ENCODE assay signal across 23 cellular contexts in the genomic region with DNA sequence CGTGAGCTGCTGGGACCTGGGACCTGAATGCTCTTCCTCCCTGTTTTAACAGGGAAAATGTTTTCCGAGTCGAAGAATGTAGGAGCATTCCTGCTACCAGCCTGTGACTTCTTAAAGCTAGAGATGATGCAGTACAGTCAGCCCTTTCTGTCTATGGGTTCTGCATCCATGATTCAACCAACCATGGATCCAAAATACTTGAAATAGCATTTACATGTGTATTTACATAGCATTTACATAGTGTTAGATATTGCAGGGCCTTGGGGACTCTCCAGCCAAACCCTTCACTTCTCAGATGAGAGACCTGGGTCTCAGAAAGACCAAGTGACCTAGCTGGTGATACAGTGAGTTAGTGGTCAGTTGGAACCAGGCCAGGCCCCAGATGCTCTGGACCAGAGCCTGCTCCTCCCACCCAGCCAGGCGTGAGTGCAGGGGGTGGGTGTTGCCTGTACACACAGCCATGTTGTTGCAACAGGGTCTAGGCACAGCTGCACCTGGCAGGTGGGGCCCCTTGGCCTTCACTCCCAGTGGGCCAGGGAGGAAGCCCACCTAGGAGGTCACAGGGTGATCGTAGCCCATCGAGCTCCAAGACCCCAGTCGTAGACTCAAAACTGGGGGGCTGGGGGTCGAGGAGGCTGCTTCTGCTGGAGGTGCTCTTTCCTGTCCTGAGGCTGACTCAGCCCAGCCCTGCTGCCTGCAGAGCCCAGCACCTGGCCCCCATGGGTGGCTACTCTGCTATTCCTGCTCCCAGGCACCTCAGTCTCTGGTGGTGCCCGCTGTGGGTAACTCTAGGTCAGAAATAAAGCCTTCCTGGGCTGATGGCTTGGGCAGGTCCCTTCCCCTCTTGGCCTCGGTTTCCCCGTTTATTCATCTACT. TPM values are rescaled to one million over a fixed set of nuclear protein-coding genes. Genes with fewer than 3 reads are reported as not detected.
A peak's percentile ranks its signal among the peaks of the same experiment; 100 is the strongest.
DNase-seq lines count a peak whose midpoint lies in the region; ATAC-seq and TF ChIP-seq lines count a peak whose summit lies in the region.
"Had no signal": no experiment of that assay in that cellular context is flagged by ENCODE, and none has a peak within 500 bp of the region (broad histone marks: within the 10 kb centered on the region; RNA-seq: fewer than 3 reads in every experiment).

No MANE protein-coding gene starts in this region.

- H3K4me1 ChIP-seq in cardiac muscle cell (ENCODE audit: low read depth) (no peaks in the 10 kb centered on the region), OCI-LY7 (ENCODE audit: insufficient read depth, low read length, poor library complexity, severe bottlenecking) (no peaks in the 10 kb centered on the region), MM.1S (ENCODE audit: low read length) (no peaks in the 10 kb centered on the region)
- H3K4me1 ChIP-seq: Peyer's patch had no signal

- no peak for TF ChIP-seq CTCF in cardiac muscle cell (IDR thresholded peaks at IDR 0.05; ENCODE audit: low read depth, low read length)
- TF ChIP-seq CTCF in OCI-LY7 (conservative IDR thresholded peaks at IDR 0.05; ENCODE audit: low read length) = no peak
- TF ChIP-seq CTCF in GM13977 (IDR thresholded peaks at IDR 0.05; ENCODE audit: extremely low read depth, insufficient read depth, missing control alignments) = no peak
- no peak for TF ChIP-seq CTCF in MM.1S (IDR thresholded peaks at IDR 0.05; ENCODE audit: low read length)

- in situ Hi-C loops in GM13977 (cut with MboI; ENCODE audit: low pct_unique_long_range_greater_than_20kb, low sequenced_read_pairs, unreplicated experiment) = no loop called here

- no peak overlapping the region for H2AFZ ChIP-seq in OCI-LY7 (ENCODE audit: low read length)
- no peak overlapping the region for H2AFZ ChIP-seq in MM.1S (ENCODE audit: low read length)

- no TSS peak for BruUV-seq in OCI-LY7 (replicated peaks; lab: Mats Ljungman, UMichigan)

- DNase-seq in cardiac muscle cell (ENCODE audit: low read depth in 1 of 2, low spot score in 1 of 2) (peak; percentile 19 to 43), left cardiac atrium (no peak), glomerular visceral epithelial cell (ENCODE audit: extremely low spot score) (peak; percentile 62), OCI-LY7 (ENCODE audit: low spot score) (no peak), GM13977 (ENCODE audit: low spot score) (no peak), SIG-M5 (lab: John Stamatoyannopoulos, UW) (no peak), MM.1S (no peak)
- DNase-seq: amygdala, cortex of kidney, heart right ventricle, KG1, mucosa of descending colon, NCI-H1417 treated with DMSO at 0.1 percent for 48 hours, NCI-H524, ovary, WERI-Rb-1 had no signal

- ATAC-seq in left cardiac atrium (no peak), SK-N-SH treated with all-trans-retinoic acid at 6 μM for 48 hours (peak; percentile 46)
- ATAC-seq: heart right ventricle had no signal

- peaks cover 18% of the 10 kb centered on the region for H3K27me3 ChIP-seq in cardiac muscle cell
- H3K27me3 ChIP-seq in MM.1S (replicated peaks; ENCODE audit: insufficient read depth, low read length) = no peaks in the 10 kb centered on the region
- H3K27me3 ChIP-seq: ovary, Peyer's patch had no signal

- H3K27ac ChIP-seq in cardiac muscle cell = no peak overlapping the region
- H3K27ac ChIP-seq in OCI-LY7 (ENCODE audit: low read depth, low read length, poor library complexity, severe bottlenecking) = no peak overlapping the region
- H3K27ac ChIP-seq in MM.1S (ENCODE audit: low read length) = no peak overlapping the region
- H3K27ac ChIP-seq: epithelial cell of prostate, heart right ventricle, ovary, WERI-Rb-1 had no signal

- H3K9me3 ChIP-seq in cardiac muscle cell (ENCODE audit: low read depth) = no peaks in the 10 kb centered on the region
- H3K9me3 ChIP-seq in OCI-LY7 (ENCODE audit: low read length) = no peaks in the 10 kb centered on the region
- no peaks in the 10 kb centered on the region for H3K9me3 ChIP-seq in MM.1S (replicated peaks; ENCODE audit: insufficient read depth, low read length)
- H3K9me3 ChIP-seq: heart right ventricle, mucosa of descending colon, ovary, Peyer's patch had no signal

- no peak overlapping the region for H3K9ac ChIP-seq in MM.1S (ENCODE audit: low read length)

- H3K4me2 ChIP-seq in OCI-LY7 (ENCODE audit: low read length) = no peak overlapping the region
- no peak overlapping the region for H3K4me2 ChIP-seq in MM.1S (ENCODE audit: low read depth, low read length)

- no peaks in the 10 kb centered on the region for H4K20me1 ChIP-seq in OCI-LY7 (ENCODE audit: insufficient read depth, low read length)
- no peaks in the 10 kb centered on the region for H4K20me1 ChIP-seq in MM.1S (ENCODE audit: insufficient read depth, low read length)

- intact Hi-C loops in left cardiac atrium (cut with DNase I) = no loop called here
- intact Hi-C loops in OCI-LY7 (cut with micrococcal nuclease; ENCODE audit: unreplicated experiment) = no loop called here

- POLR2A ChIA-PET in OCI-LY7 (lab: Charles Lee) = interaction anchor here (1.2 kb wide), 1 partner anchor 42 kb away, joined by 3 read pairs; no protein-coding TSS in a partner anchor

- H3F3A ChIP-seq in MM.1S (ENCODE audit: insufficient read depth, low read length) = no peaks in the 10 kb centered on the region

- no peaks in the 10 kb centered on the region for H3K79me2 ChIP-seq in OCI-LY7 (ENCODE audit: insufficient read depth, low read depth, low read length)
- H3K79me2 ChIP-seq in MM.1S (ENCODE audit: low read length) = no peaks in the 10 kb centered on the region

- H3K9me2 ChIP-seq in OCI-LY7 (ENCODE audit: insufficient read depth, low read length) (no peaks in the 10 kb centered on the region), MM.1S (replicated peaks; ENCODE audit: insufficient read depth, low read length) (no peaks in the 10 kb centered on the region)

- CTCF ChIA-PET in OCI-LY7 (lab: Charles Lee; ENCODE audit: unreplicated experiment) = no interaction called here

- no peaks in the 10 kb centered on the region for H3K36me3 ChIP-seq in cardiac muscle cell
- H3K36me3 ChIP-seq in OCI-LY7 (ENCODE audit: insufficient read depth, low read length) = no peaks in the 10 kb centered on the region
- H3K36me3 ChIP-seq in MM.1S (replicated peaks; ENCODE audit: insufficient read depth, low read length) = no peaks in the 10 kb centered on the region
- H3K36me3 ChIP-seq: heart right ventricle, ovary, Peyer's patch, WERI-Rb-1 had no signal

- H3K4me3 ChIP-seq in cardiac muscle cell (no peak overlapping the region), OCI-LY7 (ENCODE audit: low read depth, low read length, poor library complexity, severe bottlenecking) (no peak overlapping the region), MM.1S (ENCODE audit: low read length) (no peak overlapping the region)
- H3K4me3 ChIP-seq: heart right ventricle, mucosa of descending colon, ovary, Peyer's patch had no signal

TF ChIP-seq in SK-N-SH treated with all-trans-retinoic acid at 6 μM for 48 hours, 23 proteins besides CTCF, POLR2A, EP300 and RAD21:
- no peak for TF ChIP-seq TSHZ2 (CRISPR knock-in tag; IDR thresholded peaks at IDR 0.05)
- TF ChIP-seq ZNF8 (CRISPR knock-in tag; IDR thresholded peaks at IDR 0.05) = no peak
- no peak for TF ChIP-seq ZNF70 (CRISPR knock-in tag; IDR thresholded peaks at IDR 0.05)
- no peak for TF ChIP-seq PPARA (CRISPR knock-in tag; IDR thresholded peaks at IDR 0.05; ENCODE audit: borderline replicate concordance)

RNA-seq across cellular contexts. Expression of gene TMEM61, which starts 7.6 kb away (rescaled TPM):
- total RNA-seq in cardiac muscle cell (not detected in 2 replicates), left cardiac atrium (under 1 TPM; 0.24 to 0.27 TPM), OCI-LY7 (2022) (not detected in 2 replicates)
- polyA plus RNA-seq in cardiac muscle cell = not detected in 2 replicates
- total RNA-seq in OCI-LY7 (2014; rRNA removed; shearing (Covaris generic)) = not detected in 2 replicates
- total RNA-seq: activated CD8-positive, alpha-beta memory T cell treated with anti-CD3 and anti-CD28 coated beads for 36 hours had no signal

RNA-seq across cellular contexts. Expression of gene BSND, which starts 10.7 kb away (rescaled TPM):
- not detected in 2 replicates for total RNA-seq in cardiac muscle cell
- polyA plus RNA-seq in cardiac muscle cell = not detected in 2 replicates
- not detected for total RNA-seq in left cardiac atrium
- total RNA-seq in OCI-LY7 (2014; rRNA removed; shearing (Covaris generic)) = not detected in 2 replicates
- not detected in 2 replicates for total RNA-seq in OCI-LY7 (2022)
- total RNA-seq: activated CD8-positive, alpha-beta memory T cell treated with anti-CD3 and anti-CD28 coated beads for 36 hours; activated T-helper 2 cell treated with anti-CD3 and anti-CD28 coated beads, Interferon-gamma antibody, Interleukin-2, Interleukin-4, amounts not matched to agents 10 μg/mL and 5 μg/mL and 100 μg/mL, durations not matched to agents 14 hours and 24 hours and 36 hours; heart right ventricle; kidney epithelial cell; mucosa of descending colon; Peyer's patch; ureter had no signal
- polyA plus RNA-seq: heart right ventricle had no signal

RNA-seq across cellular contexts. Expression of gene PCSK9, which starts 51.3 kb away (rescaled TPM):
- total RNA-seq in cardiac muscle cell = 1.3 TPM in 2 replicates
- polyA plus RNA-seq in cardiac muscle cell = 2.4 TPM in 1 of 2 replicates, not detected in the other
- under 1 TPM in 1 of 2 donors, not detected in 1; 0.13 TPM for total RNA-seq in left cardiac atrium
- not detected in 2 replicates for total RNA-seq in OCI-LY7 (2014; rRNA removed; shearing (Covaris generic))
- not detected in 2 replicates for total RNA-seq in OCI-LY7 (2022)
- total RNA-seq: activated CD8-positive, alpha-beta memory T cell treated with anti-CD3 and anti-CD28 coated beads for 36 hours had no signal

Comparison
In these comparisons a context has a peak if more than half of its experiments do, and no peak if none do; other contexts are left out.
1. DNase-seq: peak in cardiac muscle cell (2 of 2) and glomerular visceral epithelial cell (single experiment); none in left cardiac atrium (single experiment), OCI-LY7 (single experiment), GM13977 (single experiment), SIG-M5 (single experiment) and MM.1S (single experiment).